Comparison of ENCODE assay signal across 9 cellular contexts in genomic region chr7:102306916-102307677, GRCh38. TPM values are rescaled to one million over a fixed set of nuclear protein-coding genes. Genes with fewer than 3 reads are reported as not detected.
A peak's percentile ranks its signal among the peaks of the same experiment; 100 is the strongest.
DNase-seq lines count a peak whose midpoint lies in the region; ATAC-seq and TF ChIP-seq lines count a peak whose summit lies in the region.
"Had no signal": no experiment of that assay in that cellular context is flagged by ENCODE, and none has a peak within 500 bp of the region (broad histone marks: within the 10 kb centered on the region; RNA-seq: fewer than 3 reads in every experiment).

No MANE protein-coding gene starts in this region.

- CTCF ChIA-PET in activated CD4-positive, alpha-beta T cell treated with anti-CD3 and anti-CD28 coated beads for 36 hours (lab: Charles Lee) = interaction anchor here (0.5 to 1.3 kb wide), 5 partner anchors 11 to 916 kb away, joined by 3 to 5 read pairs (median 3); no protein-coding TSS in a partner anchor

- H3K4me1 ChIP-seq in left ventricle myocardium inferior = peaks cover 18% of the 10 kb centered on the region

- H3K4me3 Mint-ChIP-seq in activated CD4-positive, alpha-beta T cell treated with anti-CD3 and anti-CD28 coated beads for 36 hours = peak overlapping the region; percentile 2

- TF ChIP-seq CTCF in left ventricle myocardium inferior (IDR thresholded peaks at IDR 0.05; ENCODE audit: borderline replicate concordance) = no peak

- POLR2A ChIA-PET in activated CD4-positive, alpha-beta T cell treated with anti-CD3 and anti-CD28 coated beads for 36 hours (lab: Charles Lee) = interaction anchor here (0.7 kb wide), 1 partner anchor 14 kb away, joined by 4 read pairs; no protein-coding TSS in a partner anchor

- H3K4me1 Mint-ChIP-seq in activated CD4-positive, alpha-beta T cell treated with anti-CD3 and anti-CD28 coated beads for 36 hours = peaks cover 12% of the 10 kb centered on the region

- H3K9me3 ChIP-seq in left ventricle myocardium inferior (replicated peaks) = no peaks in the 10 kb centered on the region

- no peaks in the 10 kb centered on the region for H3K27me3 Mint-ChIP-seq in activated CD4-positive, alpha-beta T cell treated with anti-CD3 and anti-CD28 coated beads for 36 hours

- H3K27ac ChIP-seq in left ventricle myocardium inferior (replicated peaks) = no peak overlapping the region
- H3K27ac ChIP-seq: epithelial cell of prostate had no signal

- H3K27ac Mint-ChIP-seq in activated CD4-positive, alpha-beta T cell treated with anti-CD3 and anti-CD28 coated beads for 36 hours = peak overlapping the region; percentile 63

- H3K36me3 Mint-ChIP-seq in activated CD4-positive, alpha-beta T cell treated with anti-CD3 and anti-CD28 coated beads for 36 hours (ENCODE audit: low read depth) = no peaks in the 10 kb centered on the region

- H3K36me3 ChIP-seq in left ventricle myocardium inferior = no peaks in the 10 kb centered on the region

- peak; percentile 70 for DNase-seq in activated CD4-positive, alpha-beta T cell treated with anti-CD3 and anti-CD28 coated beads for 36 hours
- DNase-seq in activated CD4-positive, alpha-beta T cell treated with anti-CD3 and anti-CD28 coated beads, Interleukin-2, amount 50 U/mL, for 1 hour = no peak
- DNase-seq in HuH-7.5 (ENCODE audit: low spot score) = peak; percentile 75
- DNase-seq in UCSD-AML1 (lab: John Stamatoyannopoulos, UW; ENCODE audit: unreplicated experiment) = peak; percentile 28
- peak; percentile 51 for DNase-seq in left ventricle myocardium inferior
- DNase-seq in smooth muscle cell of the brain vasculature (ENCODE audit: low read depth, low spot score) = peak; percentile 41
- DNase-seq in foreskin melanocyte = no peak

- H3K9me3 Mint-ChIP-seq in activated CD4-positive, alpha-beta T cell treated with anti-CD3 and anti-CD28 coated beads for 36 hours (ENCODE audit: low read depth) = no peaks in the 10 kb centered on the region

- no peak overlapping the region for H3K4me3 ChIP-seq in left ventricle myocardium inferior

- intact Hi-C loops in activated CD4-positive, alpha-beta T cell treated with anti-CD3 and anti-CD28 coated beads for 36 hours (cut with DNase I, micrococcal nuclease) = no loop called here
- intact Hi-C loops in left ventricle myocardium inferior (cut with micrococcal nuclease) = no loop called here

- peak; percentile 83 for ATAC-seq in activated CD4-positive, alpha-beta T cell treated with anti-CD3 and anti-CD28 coated beads for 36 hours
- peak; percentile 68 for ATAC-seq in GM21576 (IDR thresholded peaks at IDR 0.05; ENCODE audit: unreplicated experiment)

- no peaks in the 10 kb centered on the region for H3K27me3 ChIP-seq in left ventricle myocardium inferior (ENCODE audit: low read depth)

RNA-seq across cellular contexts. Expression of gene SH2B2, which starts 20.4 kb away (rescaled TPM):
- total RNA-seq in activated CD4-positive, alpha-beta T cell treated with anti-CD3 and anti-CD28 coated beads for 36 hours = 1 to 10 TPM; 2.7 to 3.2 TPM
- total RNA-seq in left ventricle myocardium inferior = 1.0 TPM

RNA-seq across cellular contexts. Expression of gene SPDYE6, which starts 49.1 kb away (rescaled TPM):
- total RNA-seq in activated CD4-positive, alpha-beta T cell treated with anti-CD3 and anti-CD28 coated beads for 36 hours = not detected
- not detected for total RNA-seq in left ventricle myocardium inferior

Comparison
In these comparisons a context has a peak if more than half of its experiments do, and no peak if none do; other contexts are left out.
1. DNase-seq: peak in activated CD4-positive, alpha-beta T cell treated with anti-CD3 and anti-CD28 coated beads for 36 hours (single experiment), HuH-7.5 (single experiment), UCSD-AML1 (single experiment), left ventricle myocardium inferior (single experiment) and smooth muscle cell of the brain vasculature (single experiment); none in activated CD4-positive, alpha-beta T cell treated with anti-CD3 and anti-CD28 coated beads, Interleukin-2, amount 50 U/mL, for 1 hour (single experiment) and foreskin melanocyte (single experiment).